In the genomic region with DNA sequence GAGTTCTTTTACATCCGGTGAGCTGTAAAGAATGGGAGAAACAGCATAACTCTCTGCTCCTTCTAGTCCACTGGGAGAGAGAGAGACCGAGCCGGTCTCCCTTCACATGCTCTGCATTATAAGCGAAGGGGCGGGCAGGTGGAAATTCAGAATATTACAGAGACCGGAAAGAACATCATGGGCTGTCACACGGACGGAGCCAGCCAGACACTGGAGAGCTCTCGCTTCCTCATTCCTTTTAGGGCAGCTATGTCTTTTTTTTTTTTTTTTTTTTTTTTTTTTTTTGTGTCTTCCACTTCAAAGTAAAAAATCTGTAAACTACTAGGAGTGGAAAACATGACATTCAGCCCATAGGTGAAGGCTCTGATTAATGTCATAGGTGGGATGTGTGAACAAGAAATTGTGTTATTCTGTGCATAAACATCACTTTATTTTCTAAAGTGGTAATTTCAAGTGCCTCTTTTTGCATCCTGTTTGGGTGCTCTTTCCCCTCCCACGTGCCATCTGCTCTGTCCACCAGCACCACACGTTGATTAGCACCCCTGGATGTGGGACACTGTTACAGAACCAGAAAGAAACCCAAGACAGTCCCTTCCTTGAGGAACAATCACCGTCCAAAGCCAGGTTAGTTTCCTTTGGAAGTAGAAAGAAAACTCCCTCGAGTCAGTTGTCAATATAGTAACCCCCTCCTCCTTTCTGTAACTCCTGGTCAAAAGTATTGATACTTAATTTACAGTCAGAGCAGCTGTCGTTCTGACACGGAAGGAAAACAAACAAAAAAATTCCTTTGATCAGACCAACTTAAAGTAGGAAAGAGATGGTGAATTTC, we compare ENCODE assay signal across 8 cellular contexts. TPM values are rescaled to one million over a fixed set of nuclear protein-coding genes. Genes with fewer than 3 reads are reported as not detected.
DNase-seq lines count a peak whose midpoint lies in the region; ATAC-seq, FAIRE-seq and TF ChIP-seq lines count a peak whose summit lies in the region.

A gene with protein sequence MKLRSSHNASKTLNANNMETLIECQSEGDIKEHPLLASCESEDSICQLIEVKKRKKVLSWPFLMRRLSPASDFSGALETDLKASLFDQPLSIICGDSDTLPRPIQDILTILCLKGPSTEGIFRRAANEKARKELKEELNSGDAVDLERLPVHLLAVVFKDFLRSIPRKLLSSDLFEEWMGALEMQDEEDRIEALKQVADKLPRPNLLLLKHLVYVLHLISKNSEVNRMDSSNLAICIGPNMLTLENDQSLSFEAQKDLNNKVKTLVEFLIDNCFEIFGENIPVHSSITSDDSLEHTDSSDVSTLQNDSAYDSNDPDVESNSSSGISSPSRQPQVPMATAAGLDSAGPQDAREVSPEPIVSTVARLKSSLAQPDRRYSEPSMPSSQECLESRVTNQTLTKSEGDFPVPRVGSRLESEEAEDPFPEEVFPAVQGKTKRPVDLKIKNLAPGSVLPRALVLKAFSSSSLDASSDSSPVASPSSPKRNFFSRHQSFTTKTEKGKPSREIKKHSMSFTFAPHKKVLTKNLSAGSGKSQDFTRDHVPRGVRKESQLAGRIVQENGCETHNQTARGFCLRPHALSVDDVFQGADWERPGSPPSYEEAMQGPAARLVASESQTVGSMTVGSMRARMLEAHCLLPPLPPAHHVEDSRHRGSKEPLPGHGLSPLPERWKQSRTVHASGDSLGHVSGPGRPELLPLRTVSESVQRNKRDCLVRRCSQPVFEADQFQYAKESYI (minus strand): TSS at position 93 of the 829 bp plus-strand sequence. CDS start 845 bp downstream, outside the sequence.

- no peak within 1 kb of the TSS for H2BK120ac ChIP-seq in mesendoderm (ENCODE audit: low read depth, low read length)

- H2AFZ ChIP-seq in OCI-LY1 (ENCODE audit: low read length): no peak within 1 kb of the TSS
- H2AFZ ChIP-seq in hepatocyte: peak within 1 kb of the TSS; percentile 20

- H3K4me1 Mint-ChIP-seq in activated T-cell treated with anti-CD3 and anti-CD28 coated beads, Interleukin-2, amount 50 U/mL, for 4 hours (ENCODE audit: low read depth): peaks cover 59% of the 10 kb centered on the region

- no peak within 1 kb of the TSS for H3K18ac ChIP-seq in mesendoderm (ENCODE audit: low read length)

- no peak within 1 kb of the TSS for H4K8ac ChIP-seq in mesendoderm (ENCODE audit: low read depth, low read length)

- WGBS in hepatocyte (ENCODE audit: low lambda C conversion rate, missing lambda C conversion rate): 56% methylated on average over 15 of the region's 15 CpGs
- WGBS in mesendoderm (ENCODE audit: extremely low coverage, insufficient coverage, low lambda C conversion rate): no CpG with 5 or more reads among the region's 15 CpGs

- H2BK15ac ChIP-seq in mesendoderm (replicated peaks; ENCODE audit: low read depth): no peak within 1 kb of the TSS

- peak; percentile 76 for ATAC-seq in HG02759 (IDR thresholded peaks at IDR 0.05; ENCODE audit: unreplicated experiment)
- ATAC-seq in activated T-cell treated with anti-CD3 and anti-CD28 coated beads, Interleukin-2, amount 50 U/mL, for 4 hours: peak; percentile 84 to 88

- H3K27me3 ChIP-seq in OCI-LY1 (ENCODE audit: insufficient read depth, low read length): no peaks in the 10 kb centered on the region
- no peaks in the 10 kb centered on the region for H3K27me3 ChIP-seq in hepatocyte
- H3K27me3 ChIP-seq in mesendoderm (ENCODE audit: insufficient read depth, low read length, poor library complexity): no peaks in the 10 kb centered on the region

- peak; percentile 90 for FAIRE-seq in GM18507 (lab: Jason Lieb, UNC)

- no peak within 1 kb of the TSS for H3K56ac ChIP-seq in mesendoderm (ENCODE audit: low read length)

- H3K23ac ChIP-seq in mesendoderm (ENCODE audit: low read length): no peak within 1 kb of the TSS

- H2BK5ac ChIP-seq in mesendoderm (ENCODE audit: low read length): no peak within 1 kb of the TSS

- H3K9me3 ChIP-seq in OCI-LY1 (ENCODE audit: low read length): no peaks in the 10 kb centered on the region
- no peaks in the 10 kb centered on the region for H3K9me3 ChIP-seq in hepatocyte (ENCODE audit: low read depth)

- peaks cover 47% of the 10 kb centered on the region for H3K36me3 Mint-ChIP-seq in activated T-cell treated with anti-CD3 and anti-CD28 coated beads, Interleukin-2, amount 50 U/mL, for 4 hours (ENCODE audit: insufficient read depth)

- H3K4me1 ChIP-seq in OCI-LY1 (ENCODE audit: insufficient read depth, low read length, severe bottlenecking) (peaks cover 62% of the 10 kb centered on the region), hepatocyte (ENCODE audit: insufficient read depth) (peaks cover 7% of the 10 kb centered on the region), mesendoderm (ENCODE audit: control insufficient read depth, low read depth, low read length) (no peaks in the 10 kb centered on the region)

- peak within 1 kb of the TSS; percentile 89 for H3K27ac ChIP-seq in OCI-LY1 (ENCODE audit: low read depth, low read length, poor library complexity, severe bottlenecking)
- no peak within 1 kb of the TSS for H3K27ac ChIP-seq in hepatocyte
- H3K27ac ChIP-seq in mesendoderm (ENCODE audit: low read depth, low read length): no peak within 1 kb of the TSS

- no peaks in the 10 kb centered on the region for H3K9me3 Mint-ChIP-seq in activated T-cell treated with anti-CD3 and anti-CD28 coated beads, Interleukin-2, amount 50 U/mL, for 4 hours

- H2AK5ac ChIP-seq in mesendoderm (ENCODE audit: low read length): no peak within 1 kb of the TSS

- peak within 1 kb of the TSS; percentile 92 for H3K9ac ChIP-seq in OCI-LY1 (ENCODE audit: low read length)
- no peak within 1 kb of the TSS for H3K9ac ChIP-seq in mesendoderm (ENCODE audit: low read length)

- peak within 1 kb of the TSS; percentile 99 for H3K4me3 Mint-ChIP-seq in activated T-cell treated with anti-CD3 and anti-CD28 coated beads, Interleukin-2, amount 50 U/mL, for 4 hours

- peaks cover 2% of the 10 kb centered on the region; the same call in 1 of the 2 replicates for H3F3A ChIP-seq in OCI-LY1 (ENCODE audit: insufficient read depth, low read length)

- H3K4ac ChIP-seq in mesendoderm (ENCODE audit: low read depth, low read length): no peak within 1 kb of the TSS

- DNase-seq in GM18507 (ENCODE audit: extremely low spot score, insufficient read length, low read depth) (peak; percentile 44), hepatocyte (ENCODE audit: low spot score) (peak; percentile 59), mesendoderm (no peak), NCI-H345 (lab: John Stamatoyannopoulos, UW) (no peak)
- DNase-seq in activated T-cell treated with anti-CD3 and anti-CD28 coated beads, Interleukin-2, amount 50 U/mL, for 4 hours: peak; percentile 83
- DNase-seq in stimulated activated CD4-positive, alpha-beta T cell treated with anti-CD3 and anti-CD28 coated beads, Interleukin-4, amount 100 ng/mL, for 1 hour: peak; percentile 78

- H4K20me1 ChIP-seq in OCI-LY1 (ENCODE audit: insufficient read depth, low read length) (no peaks in the 10 kb centered on the region), hepatocyte (ENCODE audit: insufficient read depth, poor library complexity, severe bottlenecking) (no peaks in the 10 kb centered on the region)

- H3K9me2 ChIP-seq in OCI-LY1 (ENCODE audit: low read depth, low read length) (no peaks in the 10 kb centered on the region), hepatocyte (replicated peaks; ENCODE audit: insufficient read depth) (no peaks in the 10 kb centered on the region)

- TF ChIP-seq CTCF in OCI-LY1 (IDR thresholded peaks at IDR 0.05; ENCODE audit: low read length): no peak
- TF ChIP-seq CTCF in hepatocyte (IDR thresholded peaks at IDR 0.05; ENCODE audit: poor library complexity): no peak

- H3K79me2 ChIP-seq in OCI-LY1 (ENCODE audit: insufficient read depth, low read length) (peaks cover 26% of the 10 kb centered on the region), hepatocyte (no peaks in the 10 kb centered on the region), mesendoderm (ENCODE audit: control insufficient read depth, insufficient read depth, low read length) (no peaks in the 10 kb centered on the region)

- peak within 1 kb of the TSS; percentile 97 for H3K4me2 ChIP-seq in OCI-LY1 (ENCODE audit: low read length)
- peak within 1 kb of the TSS; percentile 47 for H3K4me2 ChIP-seq in hepatocyte
- no peak within 1 kb of the TSS for H3K4me2 ChIP-seq in mesendoderm (ENCODE audit: low read length)

- H4K5ac ChIP-seq in mesendoderm (ENCODE audit: low read length): no peak within 1 kb of the TSS

- H3K4me3 ChIP-seq in OCI-LY1 (ENCODE audit: low read depth, low read length, poor library complexity, severe bottlenecking) (peak within 1 kb of the TSS; percentile 84), hepatocyte (no peak within 1 kb of the TSS), mesendoderm (ENCODE audit: low read length) (no peak within 1 kb of the TSS)

- H3K36me3 ChIP-seq in OCI-LY1 (ENCODE audit: insufficient read depth, low read length) (peaks cover 45% of the 10 kb centered on the region), hepatocyte (replicated peaks; ENCODE audit: insufficient read depth, low read depth) (no peaks in the 10 kb centered on the region), mesendoderm (ENCODE audit: control insufficient read depth, insufficient read depth, low read length) (no peaks in the 10 kb centered on the region)

- H3K79me1 ChIP-seq in mesendoderm (ENCODE audit: low read length): no peaks in the 10 kb centered on the region

- H3K27me3 Mint-ChIP-seq in activated T-cell treated with anti-CD3 and anti-CD28 coated beads, Interleukin-2, amount 50 U/mL, for 4 hours (ENCODE audit: low read depth): no peaks in the 10 kb centered on the region

RNA-seq across cellular contexts. Expression of the gene that starts here (rescaled TPM):
- total RNA-seq in activated T-cell treated with anti-CD3 and anti-CD28 coated beads, Interleukin-2, amount 50 U/mL, for 4 hours: 100 to 1,000 TPM; 120 to 132 (median 130) TPM
- 4.4 and 4.9 TPM in 2 replicates for total RNA-seq in hepatocyte
- polyA plus RNA-seq in hepatocyte: 1.9 and 2.9 TPM in 2 replicates
- polyA plus RNA-seq in mesendoderm (2013, experiment 1 of 2): 0.03 TPM
- 0.01 TPM for polyA plus RNA-seq in mesendoderm (2013, experiment 2 of 2)

Comparison
In these comparisons a context has a peak if more than half of its experiments do, and no peak if none do; other contexts are left out.
1. RNA of the gene that starts here (total RNA-seq): 120 to 132 TPM in activated T-cell treated with anti-CD3 and anti-CD28 coated beads, Interleukin-2, amount 50 U/mL, for 4 hours; 4.4 to 4.9 TPM in hepatocyte; every median in the first group is over 10 times any median in the second.
2. DNase-seq: peak in GM18507 (single experiment), activated T-cell treated with anti-CD3 and anti-CD28 coated beads, Interleukin-2, amount 50 U/mL, for 4 hours (single experiment), hepatocyte (single experiment) and stimulated activated CD4-positive, alpha-beta T cell treated with anti-CD3 and anti-CD28 coated beads, Interleukin-4, amount 100 ng/mL, for 1 hour (single experiment); none in mesendoderm (single experiment) and NCI-H345 (single experiment).